Comparison of ENCODE assay signal across 1 cellular context in genomic region chr11:57792060-57792541, GRCh38.
A peak's percentile ranks its signal among the peaks of the same experiment; 100 is the strongest.
TF ChIP-seq lines count a peak whose summit lies in the region.

No MANE protein-coding gene starts in this region.

TF ChIP-seq in GM12878, 131 proteins besides CTCF, POLR2A, EP300 and RAD21 (continued from another document):
- TF ChIP-seq PKNOX1 (IDR thresholded peaks at IDR 0.05) (peak; percentile 70), ZBED1 (IDR thresholded peaks at IDR 0.05; ENCODE audit: borderline replicate concordance) (peak; percentile 82; the same call in 1 of the 2 replicates), DPF2 (IDR thresholded peaks at IDR 0.05) (peak; percentile 73), BCL3 (IDR thresholded peaks at IDR 0.05; ENCODE audit: borderline replicate concordance, insufficient read depth, low read depth, low read length, poor library complexity, severe bottlenecking) (peak; percentile 45), USF2 (IDR thresholded peaks at IDR 0.05; ENCODE audit: borderline replicate concordance, low read depth, low read length) (no peak), CREM (IDR thresholded peaks at IDR 0.05; ENCODE audit: low read depth) (peak; percentile 87), RUNX3 (IDR thresholded peaks at IDR 0.05; ENCODE audit: low read length) (peak; percentile 99), SP1 (IDR thresholded peaks at IDR 0.05; ENCODE audit: low read depth, low read length) (peak; percentile 12), TCF3 (IDR thresholded peaks at IDR 0.05; ENCODE audit: borderline replicate concordance, insufficient read depth, low read depth, low read length) (no peak), TBL1XR1 (IDR thresholded peaks at IDR 0.05; ENCODE audit: low read depth, low read length) (peak; percentile 84), ZNF592 (IDR thresholded peaks at IDR 0.05) (no peak), POU2F2 (IDR thresholded peaks at IDR 0.05; ENCODE audit: borderline replicate concordance, low read depth, low read length) (peak; percentile 67; the same call in 1 of the 3 replicates), MEF2B (IDR thresholded peaks at IDR 0.05; ENCODE audit: partially characterized antibody, poor library complexity, severe bottlenecking) (peak; percentile 53), TCF7 (IDR thresholded peaks at IDR 0.05; ENCODE audit: borderline replicate concordance) (0 out of 2 replicates have a peak, but pooled peaks have one; percentile 27), CBFB (IDR thresholded peaks at IDR 0.05; ENCODE audit: low read depth) (peak; percentile 89; the same call in 1 of the 2 replicates), MTA2 (IDR thresholded peaks at IDR 0.05; ENCODE audit: low read depth) (peak; percentile 80), ESRRA (IDR thresholded peaks at IDR 0.05; ENCODE audit: low read length) (no peak), IKZF2 (IDR thresholded peaks at IDR 0.05) (peak; percentile 86 to 87), CBX3 (IDR thresholded peaks at IDR 0.05; ENCODE audit: borderline replicate concordance, low read depth) (no peak), ELK1 (IDR thresholded peaks at IDR 0.05; ENCODE audit: low read depth, low read length) (no peak), SMARCA5 (IDR thresholded peaks at IDR 0.05) (peak; percentile 58; the same call in 1 of the 2 replicates), PML (IDR thresholded peaks at IDR 0.05; ENCODE audit: low read length) (peak; percentile 73), ETV6 (conservative IDR thresholded peaks at IDR 0.05 in 1 of 2, IDR thresholded peaks at IDR 0.05 in 1 of 2; ENCODE audit: borderline replicate concordance in 1 of 2, low read depth in 1 of 2) (peak in 1 of 2 experiments; percentile 85; a peak in 2 of 4 replicates), ZBTB33 (IDR thresholded peaks at IDR 0.05) (no peak), POLR2AphosphoS5 (IDR thresholded peaks at IDR 0.05; ENCODE audit: low read length) (peak; percentile 80), HDAC2 (IDR thresholded peaks at IDR 0.05) (no peak), ATF7 (IDR thresholded peaks at IDR 0.05; ENCODE audit: low read depth) (peak; percentile 99), FOXM1 (IDR thresholded peaks at IDR 0.05; ENCODE audit: low read depth, low read length) (peak; percentile 84; the same call in 1 of the 2 replicates), MXI1 (IDR thresholded peaks at IDR 0.05; ENCODE audit: low read depth, low read length) (peak; percentile 68; the same call in 1 of the 2 replicates), SKIL (IDR thresholded peaks at IDR 0.05; ENCODE audit: low read depth, poor library complexity, severe bottlenecking) (peak; percentile 98), PAX5 (IDR thresholded peaks at IDR 0.05; ENCODE audit: borderline replicate concordance, low read depth, low read length) (peak; percentile 88), NR2C1 (IDR thresholded peaks at IDR 0.05) (no peak), MLLT1 (IDR thresholded peaks at IDR 0.05) (peak; percentile 86), NBN (IDR thresholded peaks at IDR 0.05) (peak; percentile 86), IKZF1 (conservative IDR thresholded peaks at IDR 0.05) (peak; percentile 67), MYB (IDR thresholded peaks at IDR 0.05; ENCODE audit: borderline replicate concordance, low read depth, low read length) (0 out of 2 replicates have a peak, but pooled peaks have one; percentile 42), NRF1 (conservative IDR thresholded peaks at IDR 0.05; ENCODE audit: low read depth, low read length) (peak; percentile 59), NFIC (IDR thresholded peaks at IDR 0.05; ENCODE audit: low read depth, low read length) (peak; percentile 84), ATF3 (IDR thresholded peaks at IDR 0.05; ENCODE audit: borderline replicate concordance, extremely low read depth, low read depth, low read length) (no peak)
